Comparison of ENCODE assay signal across 8 cellular contexts in the genomic region with DNA sequence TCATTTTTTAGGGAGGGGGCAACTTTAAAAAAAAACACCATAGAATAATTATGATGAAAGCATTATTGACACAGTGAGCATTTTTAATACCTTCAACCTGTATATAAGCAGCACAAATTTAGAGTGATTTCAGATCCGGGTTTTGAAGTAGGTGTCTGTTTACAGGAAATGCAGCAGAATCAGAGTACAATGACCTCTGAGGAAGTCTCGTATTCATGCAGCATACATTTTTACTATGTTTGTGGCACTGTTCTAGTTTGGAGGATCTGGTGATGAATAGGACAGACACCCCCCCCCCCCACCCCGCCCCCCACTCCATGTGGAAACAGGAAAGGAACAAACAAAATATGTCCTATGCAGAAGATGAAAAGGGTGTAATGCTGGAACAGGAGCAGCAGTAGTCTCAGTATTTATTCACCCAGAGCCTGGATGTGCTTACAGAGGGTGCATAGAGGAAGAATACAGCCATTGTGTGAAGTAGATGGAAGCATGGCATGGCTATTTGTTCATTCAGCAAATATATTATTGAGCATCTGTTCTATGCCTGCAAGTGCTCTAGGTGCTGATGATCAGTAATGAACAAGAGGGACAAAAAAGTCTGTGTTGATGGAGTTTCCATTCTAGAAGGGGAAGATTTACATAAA. TPM values are rescaled to one million over a fixed set of nuclear protein-coding genes. Genes with fewer than 3 reads are reported as not detected.
DNase-seq lines count a peak whose midpoint lies in the region; ATAC-seq and TF ChIP-seq lines count a peak whose summit lies in the region.

No MANE protein-coding gene starts in this region.

- ATAC-seq in HG03521 (IDR thresholded peaks at IDR 0.05; ENCODE audit: unreplicated experiment) (no peak), GM19395 (IDR thresholded peaks at IDR 0.05; ENCODE audit: unreplicated experiment) (no peak)

- H3K4me1 Mint-ChIP-seq in brain = peaks cover 29% of the 10 kb centered on the region

- H3K27ac ChIP-seq in KMS-11 (no peak overlapping the region), parathyroid adenoma (no peak overlapping the region)

- no peaks in the 10 kb centered on the region for H3K27me3 Mint-ChIP-seq in brain

- TF ChIP-seq CTCF in GM10266 (IDR thresholded peaks at IDR 0.05; ENCODE audit: control insufficient read depth, insufficient read depth, low read depth, missing control alignments) (no peak), KMS-11 (conservative IDR thresholded peaks at IDR 0.05; ENCODE audit: low read depth, low read length) (no peak), brain (conservative IDR thresholded peaks at IDR 0.05) (no peak), parathyroid adenoma (IDR thresholded peaks at IDR 0.05) (no peak)

- H2AFZ ChIP-seq in KMS-11 (ENCODE audit: low read depth) (no peak overlapping the region), parathyroid adenoma (no peak overlapping the region)

- peaks cover 45% of the 10 kb centered on the region for H4K20me1 ChIP-seq in KMS-11 (ENCODE audit: insufficient read depth)

- peaks cover 0 to 21% (median 7%) of the 10 kb centered on the region in 5 experiments for H3K9me3 Mint-ChIP-seq in brain

- H3K9me3 ChIP-seq in parathyroid adenoma (ENCODE audit: control insufficient read depth, low read length) = no peaks in the 10 kb centered on the region

- H3K4me1 ChIP-seq in KMS-11 (ENCODE audit: low read depth, poor library complexity, severe bottlenecking) = peaks cover 32% of the 10 kb centered on the region
- H3K4me1 ChIP-seq in parathyroid adenoma = peaks cover 8% of the 10 kb centered on the region

- no peak overlapping the region for H3K4me3 Mint-ChIP-seq in brain

- no peak overlapping the region for H3K9ac ChIP-seq in KMS-11
- H3K9ac ChIP-seq in parathyroid adenoma = no peak overlapping the region

- H3K27me3 ChIP-seq in KMS-11 (ENCODE audit: insufficient read depth, low read depth) = no peaks in the 10 kb centered on the region
- no peaks in the 10 kb centered on the region for H3K27me3 ChIP-seq in parathyroid adenoma (ENCODE audit: control insufficient read depth, insufficient read depth, low read length)

- peaks cover 89% of the 10 kb centered on the region for H3K79me2 ChIP-seq in KMS-11 (ENCODE audit: insufficient read depth, low read depth)
- peaks cover 27% of the 10 kb centered on the region for H3K79me2 ChIP-seq in parathyroid adenoma

- peaks cover 30% of the 10 kb centered on the region for H3K36me3 Mint-ChIP-seq in brain

- H3K36me3 ChIP-seq in KMS-11 (ENCODE audit: insufficient read depth) (no peaks in the 10 kb centered on the region), parathyroid adenoma (ENCODE audit: control insufficient read depth, insufficient read depth, low read length) (no peaks in the 10 kb centered on the region)

- H3K27ac Mint-ChIP-seq in brain = peak overlapping the region in 4 of 5 experiments; percentile 4 to 56 (median 28)

- DNase-seq in GM10266 (ENCODE audit: extremely low spot score) = peak; percentile 51
- no peak for DNase-seq in NOMO-1 (lab: John Stamatoyannopoulos, UW; ENCODE audit: unreplicated experiment in 2 of 2)
- DNase-seq in effector CD8-positive, alpha-beta T cell (lab: John Stamatoyannopoulos, UW) = no peak

- H3K4me3 ChIP-seq in KMS-11 (IDR thresholded peaks at IDR 0.05; ENCODE audit: insufficient read depth, low read depth, low read length) (no peak overlapping the region), parathyroid adenoma (ENCODE audit: low read depth, low read length) (no peak overlapping the region)

- H3K4me2 ChIP-seq in KMS-11 (0 out of 2 replicates have a peak overlapping the region, but pooled peaks have one; percentile 7), parathyroid adenoma (ENCODE audit: low read length) (peak overlapping the region; percentile 32)

RNA-seq across cellular contexts. Expression of a gene that starts 19.7 kb away (rescaled TPM):
- 93.3 TPM for polyA plus RNA-seq in brain (ENCODE audit: insufficient read depth, low read depth, low replicate concordance)
